Comparison of ENCODE assay signal across 20 cellular contexts in genomic region chr12:115467531-115467930, GRCh38.
"Had no signal": no experiment of that assay in that cellular context is flagged by ENCODE, and none has a peak within 500 bp of the region (broad histone marks: within the 10 kb centered on the region; RNA-seq: fewer than 3 reads in every experiment).

No MANE protein-coding gene starts in this region.

- H3K27ac Mint-ChIP-seq: natural killer cell; stimulated activated effector memory CD8-positive, alpha-beta T cell treated with anti-CD3 and anti-CD28 coated beads, Interleukin-12 subunit alpha, Interleukin-12 subunit beta, amount 100 ng/mL, for 72 hours; stimulated activated naive CD8-positive, alpha-beta T cell treated with anti-CD3 and anti-CD28 coated beads, Interleukin-15, Interleukin-2, amounts not matched to agents 100 ng/mL and 50 ng/mL, for 24 hours had no signal

- H3K27me3 Mint-ChIP-seq: stimulated activated naive CD8-positive, alpha-beta T cell treated with anti-CD3 and anti-CD28 coated beads, Interleukin-15, Interleukin-2, amounts not matched to agents 100 ng/mL and 50 ng/mL, for 24 hours had no signal

- H3K9me3 ChIP-seq: gastroesophageal sphincter, heart right ventricle, lower lobe of right lung, pancreas, thoracic aorta, tibial nerve, upper lobe of left lung had no signal

- H3K4me3 Mint-ChIP-seq: natural killer cell; stimulated activated effector memory CD8-positive, alpha-beta T cell treated with anti-CD3 and anti-CD28 coated beads, Interleukin-12 subunit alpha, Interleukin-12 subunit beta, amount 100 ng/mL, for 72 hours; stimulated activated naive CD8-positive, alpha-beta T cell treated with anti-CD3 and anti-CD28 coated beads, Interleukin-15, Interleukin-2, amounts not matched to agents 100 ng/mL and 50 ng/mL, for 24 hours had no signal

- H3K36me3 ChIP-seq: gastroesophageal sphincter, heart right ventricle, lower lobe of right lung, pancreas, thoracic aorta, tibial nerve, upper lobe of left lung had no signal

- DNase-seq: dorsolateral prefrontal cortex; effector CD4-positive, alpha-beta T cell; glutamatergic neuron; heart right ventricle; left ventricle myocardium superior; lower lobe of right lung; natural killer cell; occipital lobe; pancreas; retina; stimulated activated CD4-positive, alpha-beta T cell treated with anti-CD3 and anti-CD28 coated beads, Interleukin-12 subunit alpha, Interleukin-12 subunit beta, amount 100 ng/mL, for 4 hours; stimulated activated CD4-positive, alpha-beta T cell treated with anti-CD3 and anti-CD28 coated beads, Interleukin-2, amount 100 ng/mL, for 24 hours; stimulated activated CD4-positive, alpha-beta T cell treated with anti-CD3 and anti-CD28 coated beads, Interleukin-4, amount 100 ng/mL, for 24 hours; upper lobe of left lung had no signal

- H3K4me1 ChIP-seq: gastroesophageal sphincter, heart right ventricle, lower lobe of right lung, pancreas, tibial nerve, upper lobe of left lung had no signal

- H3K27me3 ChIP-seq: pancreas, tibial nerve, upper lobe of left lung had no signal

- H3K36me3 Mint-ChIP-seq: natural killer cell; stimulated activated effector memory CD8-positive, alpha-beta T cell treated with anti-CD3 and anti-CD28 coated beads, Interleukin-12 subunit alpha, Interleukin-12 subunit beta, amount 100 ng/mL, for 72 hours had no signal

- H3K4me3 ChIP-seq: dorsolateral prefrontal cortex, gastroesophageal sphincter, heart right ventricle, lower lobe of right lung, pancreas, smooth muscle cell, thoracic aorta, tibial nerve, upper lobe of left lung had no signal

- H3K27ac ChIP-seq: dorsolateral prefrontal cortex, gastroesophageal sphincter, heart right ventricle, lower lobe of right lung, pancreas, thoracic aorta, tibial nerve, upper lobe of left lung had no signal

- H3K4me1 Mint-ChIP-seq: natural killer cell; stimulated activated effector memory CD8-positive, alpha-beta T cell treated with anti-CD3 and anti-CD28 coated beads, Interleukin-12 subunit alpha, Interleukin-12 subunit beta, amount 100 ng/mL, for 72 hours had no signal
